1 cellular context compared by ENCODE assay signal in the genomic region with DNA sequence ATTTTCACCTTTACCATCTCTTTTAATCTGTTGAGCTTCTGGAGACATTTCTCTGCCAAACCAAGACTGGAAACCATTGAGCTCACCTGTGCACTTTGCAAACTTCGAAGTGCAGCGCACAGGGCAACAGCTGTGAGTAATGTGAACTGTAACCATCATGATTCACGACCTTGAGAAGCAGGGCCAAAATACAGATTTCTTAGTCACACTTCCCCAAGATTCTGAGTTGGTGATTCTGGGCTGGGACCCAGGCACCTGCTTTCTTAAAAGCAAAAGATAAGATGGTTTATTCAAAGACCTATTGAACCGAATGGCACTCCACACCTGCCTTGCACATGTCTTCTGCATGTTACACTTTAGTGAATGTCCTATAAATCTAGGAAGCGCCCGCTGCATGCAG.
TF ChIP-seq lines count a peak whose summit lies in the region.

No MANE protein-coding gene starts in this region.

TF ChIP-seq in endothelial cell of umbilical vein, 7 proteins besides CTCF, POLR2A, EP300 and RAD21:
- TF ChIP-seq GATA2 (IDR thresholded peaks at IDR 0.05; ENCODE audit: insufficient read depth, insufficient read length, low read depth, low read length) (no peak), POLR2AphosphoS5 (IDR thresholded peaks at IDR 0.05; ENCODE audit: insufficient read depth, low read depth, low read length) (no peak), FOS (IDR thresholded peaks at IDR 0.05; ENCODE audit: borderline replicate concordance, insufficient read depth, low read length) (no peak), MYC (IDR thresholded peaks at IDR 0.05; ENCODE audit: low read depth, low read length) (no peak), EZH2 (IDR thresholded peaks at IDR 0.05; ENCODE audit: borderline replicate concordance, low read depth, low read length, severe bottlenecking) (no peak), JUN (IDR thresholded peaks at IDR 0.05; ENCODE audit: borderline replicate concordance, insufficient read depth, insufficient read length, low read depth) (no peak)
- TF ChIP-seq, protein P1, sequence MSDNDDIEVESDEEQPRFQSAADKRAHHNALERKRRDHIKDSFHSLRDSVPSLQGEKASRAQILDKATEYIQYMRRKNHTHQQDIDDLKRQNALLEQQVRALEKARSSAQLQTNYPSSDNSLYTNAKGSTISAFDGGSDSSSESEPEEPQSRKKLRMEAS (IDR thresholded peaks at IDR 0.05; ENCODE audit: insufficient read depth, insufficient read length) = no peak
